In genomic region chr17:57833597-57833939, GRCh38 we compare ENCODE assay signal across 1 cellular context.
TF ChIP-seq lines count a peak whose summit lies in the region.

No MANE protein-coding gene starts in this region.

TF ChIP-seq in A549, 52 proteins besides CTCF, POLR2A, EP300 and RAD21 (continued from another document):
- TF ChIP-seq PBX3 (IDR thresholded peaks at IDR 0.05) (no peak), PHF8 (IDR thresholded peaks at IDR 0.05; ENCODE audit: borderline replicate concordance, low read depth) (no peak), KDM1A (IDR thresholded peaks at IDR 0.05; ENCODE audit: low read depth) (no peak), RFX5 (IDR thresholded peaks at IDR 0.05) (no peak), USF2 (IDR thresholded peaks at IDR 0.05) (no peak), CHD4 (IDR thresholded peaks at IDR 0.05; ENCODE audit: borderline replicate concordance) (no peak), CEBPB (IDR thresholded peaks at IDR 0.05) (no peak), RNF2 (IDR thresholded peaks at IDR 0.05; ENCODE audit: borderline replicate concordance, low read depth) (no peak), SREBF2 (IDR thresholded peaks at IDR 0.05) (no peak), FOXS1 (CRISPR knock-in tag; IDR thresholded peaks at IDR 0.05) (no peak), BCL3 (IDR thresholded peaks at IDR 0.05) (no peak), MAFK (IDR thresholded peaks at IDR 0.05; ENCODE audit: partially characterized antibody) (no peak), CBX2 (IDR thresholded peaks at IDR 0.05; ENCODE audit: borderline replicate concordance, low read depth) (no peak), TFCP2L1 (CRISPR knock-in tag; IDR thresholded peaks at IDR 0.05) (no peak), NPAS2 (CRISPR knock-in tag; IDR thresholded peaks at IDR 0.05; ENCODE audit: borderline replicate concordance) (no peak)
- TF ChIP-seq, protein P1, sequence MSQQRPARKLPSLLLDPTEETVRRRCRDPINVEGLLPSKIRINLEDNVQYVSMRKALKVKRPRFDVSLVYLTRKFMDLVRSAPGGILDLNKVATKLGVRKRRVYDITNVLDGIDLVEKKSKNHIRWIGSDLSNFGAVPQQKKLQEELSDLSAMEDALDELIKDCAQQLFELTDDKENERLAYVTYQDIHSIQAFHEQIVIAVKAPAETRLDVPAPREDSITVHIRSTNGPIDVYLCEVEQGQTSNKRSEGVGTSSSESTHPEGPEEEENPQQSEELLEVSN (IDR thresholded peaks at IDR 0.05; ENCODE audit: borderline replicate concordance, low read depth): no peak
TF ChIP-seq in A549: peak in this region for 0.
